In genomic region chr1:150464422-150464826, GRCh38 we compare ENCODE assay signal across 8 cellular contexts. TPM values are rescaled to one million over a fixed set of nuclear protein-coding genes. Genes with fewer than 3 reads are reported as not detected.
DNase-seq lines count a peak whose midpoint lies in the region; ATAC-seq and TF ChIP-seq lines count a peak whose summit lies in the region.

No MANE protein-coding gene starts in this region.

- H3K4me3 ChIP-seq in RWPE2 (ENCODE audit: severe bottlenecking) (no peak overlapping the region), trophoblast cell (ENCODE audit: low read depth, low read length) (no peak overlapping the region), upper lobe of right lung (no peak overlapping the region)

- no peaks in the 10 kb centered on the region for H3K4me1 ChIP-seq in RWPE2 (ENCODE audit: insufficient read depth, poor library complexity, severe bottlenecking)
- peaks cover 11% of the 10 kb centered on the region for H3K4me1 ChIP-seq in foreskin keratinocyte
- no peaks in the 10 kb centered on the region for H3K4me1 ChIP-seq in trophoblast cell (ENCODE audit: control insufficient read depth in 1 of 2, insufficient read depth in 2 of 2, low read length in 2 of 2)
- no peaks in the 10 kb centered on the region for H3K4me1 ChIP-seq in upper lobe of right lung

- H3K27me3 Mint-ChIP-seq in activated T-helper 17 cell treated with anti-CD3 and anti-CD28 coated beads, Interleukin-2, amount 50 U/mL, for 72 hours: no peaks in the 10 kb centered on the region

- H3K27ac Mint-ChIP-seq in activated T-helper 17 cell treated with anti-CD3 and anti-CD28 coated beads, Interleukin-2, amount 50 U/mL, for 72 hours: no peak overlapping the region

- H3K27ac ChIP-seq in RWPE2 (ENCODE audit: poor library complexity, severe bottlenecking) (no peak overlapping the region), foreskin keratinocyte (no peak overlapping the region), trophoblast cell (ENCODE audit: low read depth, low read length) (no peak overlapping the region), upper lobe of right lung (no peak overlapping the region)

- no peaks in the 10 kb centered on the region for H3K79me2 ChIP-seq in trophoblast cell (ENCODE audit: control insufficient read depth, insufficient read depth, low read length, poor library complexity)

- H3K14ac ChIP-seq in trophoblast cell (ENCODE audit: low read length): no peak overlapping the region

- intact Hi-C loops in upper lobe of right lung (cut with DNase I): no loop called here

- ATAC-seq in RWPE2 (ENCODE audit: low read depth) (peak; percentile 35; the same call in 1 of the 3 replicates), foreskin keratinocyte (peak; percentile 33), upper lobe of right lung (peak; percentile 91), HG02571 (IDR thresholded peaks at IDR 0.05; ENCODE audit: unreplicated experiment) (no peak)
- ATAC-seq in activated T-helper 17 cell treated with anti-CD3 and anti-CD28 coated beads, Interleukin-2, amount 50 U/mL, for 72 hours (replicated peaks): peak; percentile 60

- H3K18ac ChIP-seq in trophoblast cell (ENCODE audit: low read length): no peak overlapping the region

- H3K4me3 Mint-ChIP-seq in activated T-helper 17 cell treated with anti-CD3 and anti-CD28 coated beads, Interleukin-2, amount 50 U/mL, for 72 hours: no peak overlapping the region

- no peaks in the 10 kb centered on the region for H3K4me1 Mint-ChIP-seq in activated T-helper 17 cell treated with anti-CD3 and anti-CD28 coated beads, Interleukin-2, amount 50 U/mL, for 72 hours

- WGBS in trophoblast cell (ENCODE audit: extremely low coverage, insufficient coverage, insufficient read length): no CpG with 5 or more reads among the region's 4 CpGs

- H2BK5ac ChIP-seq in trophoblast cell (ENCODE audit: low read depth, low read length, poor library complexity): no peak overlapping the region

- H3K9me3 ChIP-seq in RWPE2 (ENCODE audit: severe bottlenecking) (no peaks in the 10 kb centered on the region), trophoblast cell (ENCODE audit: insufficient read depth, low read depth, low read length) (no peaks in the 10 kb centered on the region), upper lobe of right lung (no peaks in the 10 kb centered on the region)

- H3K4me2 ChIP-seq in trophoblast cell (ENCODE audit: low read length): no peak overlapping the region

- no peak overlapping the region for H2BK120ac ChIP-seq in trophoblast cell (ENCODE audit: insufficient read depth, low read length, poor library complexity)

- H3K9me3 Mint-ChIP-seq in activated T-helper 17 cell treated with anti-CD3 and anti-CD28 coated beads, Interleukin-2, amount 50 U/mL, for 72 hours: no peaks in the 10 kb centered on the region

- H3K9ac ChIP-seq in trophoblast cell (ENCODE audit: low read length): no peak overlapping the region

- DNase-seq in DMS153 (lab: John Stamatoyannopoulos, UW) (peak; percentile 32), RWPE2 (ENCODE audit: low spot score) (no peak), foreskin keratinocyte (peak in 1 of 2 donors; percentile 30), trophoblast cell (peak; percentile 51 to 84), upper lobe of right lung (peak; percentile 70)

- H3K23ac ChIP-seq in trophoblast cell (ENCODE audit: low read length): no peak overlapping the region

- H2AK5ac ChIP-seq in trophoblast cell (ENCODE audit: low read length): no peak overlapping the region

- no peak overlapping the region for H4K12ac ChIP-seq in trophoblast cell (ENCODE audit: low read depth, low read length)

- TF ChIP-seq CTCF in LNCAP (IDR thresholded peaks at IDR 0.05): peak; percentile 72
- peak; percentile 85 for TF ChIP-seq CTCF in RWPE2 (IDR thresholded peaks at IDR 0.05; ENCODE audit: poor library complexity, severe bottlenecking)
- TF ChIP-seq CTCF in foreskin keratinocyte (conservative IDR thresholded peaks at IDR 0.05): peak; percentile 87
- peak; percentile 73 for TF ChIP-seq CTCF in upper lobe of right lung (IDR thresholded peaks at IDR 0.05)

- H3K4ac ChIP-seq in trophoblast cell (ENCODE audit: low read depth, low read length): no peak overlapping the region

- no peak overlapping the region for H2BK12ac ChIP-seq in trophoblast cell (ENCODE audit: low read length)

- no peaks in the 10 kb centered on the region for H3K79me1 ChIP-seq in trophoblast cell (ENCODE audit: low read length)

- H3K36me3 Mint-ChIP-seq in activated T-helper 17 cell treated with anti-CD3 and anti-CD28 coated beads, Interleukin-2, amount 50 U/mL, for 72 hours (ENCODE audit: low read depth): peaks cover 66% of the 10 kb centered on the region

- H3K27me3 ChIP-seq in RWPE2 (ENCODE audit: insufficient read depth, poor library complexity, severe bottlenecking) (no peaks in the 10 kb centered on the region), foreskin keratinocyte (no peaks in the 10 kb centered on the region), trophoblast cell (ENCODE audit: insufficient read depth, low read length) (no peaks in the 10 kb centered on the region), upper lobe of right lung (no peaks in the 10 kb centered on the region)

- peaks cover 53% of the 10 kb centered on the region for H3K36me3 ChIP-seq in RWPE2 (ENCODE audit: low read depth)
- peaks cover 23 to 31% of the 10 kb centered on the region in 2 experiments for H3K36me3 ChIP-seq in trophoblast cell (ENCODE audit: control insufficient read depth in 1 of 2, insufficient read depth in 2 of 2, low read length in 2 of 2)
- H3K36me3 ChIP-seq in upper lobe of right lung: peaks cover 83% of the 10 kb centered on the region

- H4K8ac ChIP-seq in trophoblast cell (ENCODE audit: low read depth, low read length): no peak overlapping the region

- H4K91ac ChIP-seq in trophoblast cell (ENCODE audit: low read depth, low read length): no peak overlapping the region

- H2AFZ ChIP-seq in trophoblast cell (ENCODE audit: insufficient read depth, low read length, poor library complexity): no peak overlapping the region

RNA-seq across cellular contexts. Expression of gene TARS2, which starts 22.8 kb away (rescaled TPM):
- total RNA-seq in activated T-helper 17 cell treated with anti-CD3 and anti-CD28 coated beads, Interleukin-2, amount 50 U/mL, for 72 hours: 10 to 100 TPM; 28.8 to 35.3 TPM
- total RNA-seq in foreskin keratinocyte (26.2 and 27.4 TPM in 2 replicates), upper lobe of right lung (18.5 TPM)
- 21.0 and 23.6 TPM in 2 replicates for polyA plus RNA-seq in foreskin keratinocyte
- 10.1 and 11.0 TPM in 2 replicates for polyA plus RNA-seq in trophoblast cell (2013)

RNA-seq across cellular contexts. Expression of gene ECM1, which starts 43.5 kb away (rescaled TPM):
- total RNA-seq in activated T-helper 17 cell treated with anti-CD3 and anti-CD28 coated beads, Interleukin-2, amount 50 U/mL, for 72 hours: 1 to 10 TPM; 1.1 to 2.0 TPM
- total RNA-seq in foreskin keratinocyte (59.5 and 73.1 TPM in 2 replicates), upper lobe of right lung (15.5 TPM)
- 87.6 and 100 TPM in 2 replicates for polyA plus RNA-seq in foreskin keratinocyte
- 10.8 and 11.8 TPM in 2 replicates for polyA plus RNA-seq in trophoblast cell (2013)

RNA-seq across cellular contexts. Expression of gene FALEC, which starts 51.1 kb away (rescaled TPM):
- 1 to 10 TPM in 1 of 2 donors, not detected in 1; 1.2 TPM for total RNA-seq in activated T-helper 17 cell treated with anti-CD3 and anti-CD28 coated beads, Interleukin-2, amount 50 U/mL, for 72 hours
- not detected in 2 replicates for total RNA-seq in foreskin keratinocyte
- 0.13 and 0.16 TPM in 2 replicates for polyA plus RNA-seq in foreskin keratinocyte
- polyA plus RNA-seq in trophoblast cell (2013): 0.14 TPM in 1 of 2 replicates, not detected in the other
- total RNA-seq in upper lobe of right lung: 1.0 TPM
